ENCODE assay signal across 8 cellular contexts in genomic region chr9:19408316-19408692, GRCh38. TPM values are rescaled to one million over a fixed set of nuclear protein-coding genes. Genes with fewer than 3 reads are reported as not detected.
DNase-seq lines count a peak whose midpoint lies in the region; ATAC-seq and TF ChIP-seq lines count a peak whose summit lies in the region.

No MANE protein-coding gene starts in this region.

- no peaks in the 10 kb centered on the region for H3K9me3 ChIP-seq in cardiac muscle cell (ENCODE audit: low read depth)

- no peaks in the 10 kb centered on the region for H3K4me1 ChIP-seq in cardiac muscle cell (ENCODE audit: low read depth)
- no peaks in the 10 kb centered on the region for H3K4me1 ChIP-seq in rectal smooth muscle tissue (ENCODE audit: control insufficient read depth, insufficient read depth, low read length)

- TF ChIP-seq CTCF in cardiac muscle cell (IDR thresholded peaks at IDR 0.05; ENCODE audit: low read depth, low read length): no peak

- H3K9me3 Mint-ChIP-seq in activated T-cell treated with anti-CD3 and anti-CD28 coated beads, Interleukin-2, amount 50 U/mL, for 72 hours: no peaks in the 10 kb centered on the region

- H3K4me3 ChIP-seq in cardiac muscle cell (peak overlapping the region; percentile 61), rectal smooth muscle tissue (ENCODE audit: low read length) (peak overlapping the region; percentile 92)

- peak overlapping the region; percentile 56 for H3K9ac ChIP-seq in rectal smooth muscle tissue (ENCODE audit: low read length)

- H3K27ac Mint-ChIP-seq in activated T-cell treated with anti-CD3 and anti-CD28 coated beads, Interleukin-2, amount 50 U/mL, for 72 hours: no peak overlapping the region

- ATAC-seq in GM18870 (IDR thresholded peaks at IDR 0.05; ENCODE audit: unreplicated experiment) (peak; percentile 8), HG03139 (IDR thresholded peaks at IDR 0.05; ENCODE audit: unreplicated experiment) (peak; percentile 6)
- ATAC-seq in activated T-cell treated with anti-CD3 and anti-CD28 coated beads, Interleukin-2, amount 50 U/mL, for 72 hours (replicated peaks in 1 of 2): peak; percentile 5 to 15

- H3K4me1 Mint-ChIP-seq in activated T-cell treated with anti-CD3 and anti-CD28 coated beads, Interleukin-2, amount 50 U/mL, for 72 hours (ENCODE audit: low read depth): peaks cover 19% of the 10 kb centered on the region

- peak in 1 of 2 donors; percentile 6 for DNase-seq in activated T-cell treated with anti-CD3 and anti-CD28 coated beads, Interleukin-2, amount 50 U/mL, for 72 hours
- DNase-seq in cardiac muscle cell (ENCODE audit: low read depth in 1 of 2, low spot score in 1 of 2): no peak
- DNase-seq in NCI-H2081 treated with DMSO at 0.1 percent for 48 hours (lab: John Stamatoyannopoulos, UW): no peak
- no peak for DNase-seq in GF-D8 (lab: John Stamatoyannopoulos, UW)
- DNase-seq in NCI-H1417 treated with DMSO at 0.1 percent for 48 hours (lab: John Stamatoyannopoulos, UW): no peak

- H3K27me3 Mint-ChIP-seq in activated T-cell treated with anti-CD3 and anti-CD28 coated beads, Interleukin-2, amount 50 U/mL, for 72 hours (ENCODE audit: low read depth): no peaks in the 10 kb centered on the region

- peaks cover 0 to 6% of the 10 kb centered on the region in 2 donors for H3K36me3 Mint-ChIP-seq in activated T-cell treated with anti-CD3 and anti-CD28 coated beads, Interleukin-2, amount 50 U/mL, for 72 hours (ENCODE audit: insufficient read depth in 2 of 2)

- H3K27me3 ChIP-seq in cardiac muscle cell (no peaks in the 10 kb centered on the region), rectal smooth muscle tissue (ENCODE audit: control insufficient read depth, insufficient read depth, low read length) (no peaks in the 10 kb centered on the region)

- H3K4me3 Mint-ChIP-seq in activated T-cell treated with anti-CD3 and anti-CD28 coated beads, Interleukin-2, amount 50 U/mL, for 72 hours: peak overlapping the region; percentile 98

- H3K27ac ChIP-seq in cardiac muscle cell: no peak overlapping the region
- peak overlapping the region; percentile 78 for H3K27ac ChIP-seq in rectal smooth muscle tissue (ENCODE audit: low read depth, low read length)

- no peaks in the 10 kb centered on the region for H3K36me3 ChIP-seq in cardiac muscle cell
- no peaks in the 10 kb centered on the region for H3K36me3 ChIP-seq in rectal smooth muscle tissue (ENCODE audit: control insufficient read depth, insufficient read depth, low read length)

RNA-seq across cellular contexts. Expression of gene ACER2, which starts 0.5 kb away (rescaled TPM):
- 1 to 10 TPM; 2.4 to 2.8 TPM for total RNA-seq in activated T-cell treated with anti-CD3 and anti-CD28 coated beads, Interleukin-2, amount 50 U/mL, for 72 hours
- 1.7 and 1.9 TPM in 2 replicates for total RNA-seq in cardiac muscle cell
- 0.24 and 1.1 TPM in 2 replicates for polyA plus RNA-seq in cardiac muscle cell

RNA-seq across cellular contexts. Expression of gene RPS6, which starts 28.3 kb away (rescaled TPM):
- total RNA-seq in activated T-cell treated with anti-CD3 and anti-CD28 coated beads, Interleukin-2, amount 50 U/mL, for 72 hours: 1,000 to 10,000 TPM; 3,558 to 3,563 TPM
- 752 and 960 TPM in 2 replicates for total RNA-seq in cardiac muscle cell
- polyA plus RNA-seq in cardiac muscle cell: 637 and 654 TPM in 2 replicates
